ENCODE assay signal across 8 cellular contexts in the genomic region with DNA sequence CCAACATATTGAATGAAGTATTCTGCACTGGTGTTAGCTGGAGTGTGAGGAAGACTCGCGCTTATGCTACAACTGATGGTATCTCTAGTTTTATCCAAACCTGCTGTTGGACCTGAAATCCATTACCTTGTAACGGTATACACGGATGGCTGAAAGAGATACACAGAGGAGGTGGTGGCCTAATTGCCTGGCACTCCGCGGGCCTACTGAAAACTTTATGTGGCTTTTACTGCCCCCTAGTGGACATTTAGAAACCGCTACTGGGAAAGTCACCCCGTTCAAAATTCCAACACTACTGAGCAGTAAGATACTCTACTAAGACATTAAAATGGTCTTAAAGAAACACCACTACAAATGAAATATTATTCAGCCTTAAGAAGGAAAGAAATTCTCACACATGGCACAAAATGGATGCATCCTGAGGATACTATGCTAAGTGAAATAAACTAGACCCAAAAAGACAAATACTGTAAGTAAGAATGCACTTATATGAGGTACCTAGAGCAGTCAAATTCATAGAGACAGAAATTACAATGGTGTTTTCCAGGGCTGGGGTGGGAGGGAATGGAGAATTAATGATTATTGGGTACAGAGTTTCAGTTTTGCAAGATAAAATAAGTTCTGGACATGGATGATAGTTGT.
A peak's percentile ranks its signal among the peaks of the same experiment; 100 is the strongest.
DNase-seq lines count a peak whose midpoint lies in the region; ATAC-seq and TF ChIP-seq lines count a peak whose summit lies in the region.

No MANE protein-coding gene starts in this region.

- no peak overlapping the region for H3K4me3 ChIP-seq in uterus

- TF ChIP-seq CTCF in uterus (IDR thresholded peaks at IDR 0.05): peak; percentile 78 to 87 (median 81)

- TF ChIP-seq POLR2A in uterus (IDR thresholded peaks at IDR 0.05): no peak

- H3K27me3 ChIP-seq in uterus: no peaks in the 10 kb centered on the region

- H3K36me3 ChIP-seq in uterus: no peaks in the 10 kb centered on the region

- ATAC-seq in GM21576 (IDR thresholded peaks at IDR 0.05; ENCODE audit: unreplicated experiment): no peak

- intact Hi-C loops in uterus (cut with DNase I; ENCODE audit: low total_unique reads): loop anchor here (5.0 to 10.0 kb wide), 2 partner anchors 305 to 358 kb away; no protein-coding TSS in a partner anchor

- H3K4me1 ChIP-seq in uterus: no peaks in the 10 kb centered on the region

- no peaks in the 10 kb centered on the region for H3K9me3 ChIP-seq in uterus

- DNase-seq in Daoy (ENCODE audit: low read depth): peak; percentile 74
- peak; percentile 73 for DNase-seq in HPDE6-E6E7 (ENCODE audit: extremely low spot score)
- DNase-seq in NCI-H82 treated with DMSO at 0.1 percent for 48 hours (lab: John Stamatoyannopoulos, UW; ENCODE audit: unreplicated experiment): peak; percentile 46
- DNase-seq in activated T-cell treated with anti-CD3 and anti-CD28 coated beads, Interleukin-2, amount 50 U/mL, for 1 hour: peak; percentile 19
- peak; percentile 64 for DNase-seq in fibroblast of the conjunctiva (ENCODE audit: low read depth)
- DNase-seq in nucleus accumbens (lab: John Stamatoyannopoulos, UW): peak in 36 of 56 donors; percentile 7 to 74 (median 38)
- peak; percentile 59 to 82 for DNase-seq in uterus

- H3K27ac ChIP-seq in uterus: no peak overlapping the region

Comparison
In these comparisons a context has a peak if more than half of its experiments do, and no peak if none do; other contexts are left out.
1. DNase-seq: peak in every context shown above with its lines; median percentile 74 in Daoy; 73 in HPDE6-E6E7; 70 in uterus; 64 in fibroblast of the conjunctiva; 46 in NCI-H82 treated with DMSO at 0.1 percent for 48 hours; 38 in nucleus accumbens; 19 in activated T-cell treated with anti-CD3 and anti-CD28 coated beads, Interleukin-2, amount 50 U/mL, for 1 hour.